In the genomic region with DNA sequence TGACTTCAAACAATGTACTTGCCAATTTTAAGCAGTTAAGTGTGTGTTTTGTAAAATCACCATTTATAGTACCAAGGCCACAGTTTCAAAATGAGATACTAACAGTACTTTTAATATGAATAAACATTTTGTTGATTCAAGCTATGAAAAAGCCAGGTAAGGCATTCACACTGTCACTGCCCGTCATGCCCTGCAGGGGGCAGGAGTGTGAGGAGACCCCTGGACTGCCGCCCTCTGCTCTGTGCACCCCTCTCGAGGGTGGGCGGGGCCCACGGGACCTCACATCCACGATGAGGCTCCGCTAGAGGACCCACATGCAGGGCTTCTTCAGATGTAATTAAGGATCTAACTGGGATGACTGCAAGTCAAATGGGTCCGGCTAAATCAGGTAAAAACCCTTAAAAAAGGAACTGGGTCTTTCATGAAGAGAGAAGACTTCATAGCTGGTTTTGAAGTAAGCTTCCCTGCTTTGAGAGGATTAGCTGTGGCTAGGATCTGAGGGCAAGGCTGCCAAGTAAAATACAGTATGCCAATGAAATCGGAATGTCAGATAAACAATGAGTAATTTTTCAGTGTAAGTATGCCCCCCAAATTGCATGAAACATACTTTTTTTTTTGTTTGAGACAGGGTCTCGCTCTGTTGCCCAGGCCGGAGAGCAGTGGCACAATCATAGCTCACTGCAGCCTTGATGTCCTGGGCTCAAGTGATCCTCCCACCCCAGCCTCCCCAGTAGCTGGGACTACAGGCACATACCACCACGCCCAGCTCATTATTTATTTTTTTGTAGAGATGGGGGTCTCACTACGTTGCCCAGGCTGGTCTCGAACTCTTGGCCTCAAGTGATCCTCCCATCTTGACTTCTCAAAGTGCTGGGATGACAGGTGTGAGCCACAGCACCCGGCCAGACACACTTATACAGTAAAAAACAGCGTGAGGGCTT, we compare ENCODE assay signal across 9 cellular contexts. TPM values are rescaled to one million over a fixed set of nuclear protein-coding genes. Genes with fewer than 3 reads are reported as not detected.
A peak's percentile ranks its signal among the peaks of the same experiment; 100 is the strongest.
DNase-seq lines count a peak whose midpoint lies in the region; ATAC-seq, FAIRE-seq and TF ChIP-seq lines count a peak whose summit lies in the region.
"Had no signal": no experiment of that assay in that cellular context is flagged by ENCODE, and none has a peak within 500 bp of the region (broad histone marks: within the 10 kb centered on the region; RNA-seq: fewer than 3 reads in every experiment).

No MANE protein-coding gene starts in this region.

- H3K27ac Mint-ChIP-seq in activated naive CD8-positive, alpha-beta T cell treated with anti-CD3 and anti-CD28 coated beads for 36 hours: peak overlapping the region; percentile 48

- 88% methylated on average over 16 of the region's 16 CpGs for WGBS in HepG2 (ENCODE audit: low lambda C conversion rate)

- in situ Hi-C loops in HepG2 (cut with HindIII; ENCODE audit: extremely low pct_ligation_motif_present, low pct_unique_long_range_greater_than_20kb): no loop called here

- no peak overlapping the region for H3K4me3 ChIP-seq in BJ (ENCODE audit: low read depth, low read length)
- no peak overlapping the region for H3K4me3 ChIP-seq in HCT116 (replicated peaks in 1 of 2; ENCODE audit: low read depth in 1 of 2, low read length in 2 of 2)
- H3K4me3 ChIP-seq in HepG2 (replicated peaks in 1 of 3; ENCODE audit: insufficient read depth in 1 of 3, low read depth in 2 of 3, low read length in 3 of 3): no peak overlapping the region

- no peaks in the 10 kb centered on the region for H3K9me3 Mint-ChIP-seq in activated naive CD8-positive, alpha-beta T cell treated with anti-CD3 and anti-CD28 coated beads for 36 hours

- CTCF ChIA-PET in BJ (lab: Yijun Ruan, JAX): interaction anchor here (0.6 to 2.5 kb wide), 8 partner anchors 9 to 54 kb away, joined by 3 to 18 read pairs (median 4); a partner anchor contains a TSS
- CTCF ChIA-PET in HCT116 (lab: Charles Lee): interaction anchor here (0.6 to 1.6 kb wide), 9 partner anchors 8 to 101 kb away, joined by 3 to 8 read pairs (median 3); a partner anchor contains a TSS
- CTCF ChIA-PET in HepG2 (lab: Yijun Ruan, JAX; ENCODE audit: low intra/inter-chr PET ratio, low total read pairs): interaction anchor here (1.3 to 2.0 kb wide), 3 partner anchors 11 to 101 kb away, joined by 6 to 13 read pairs (median 11); no protein-coding TSS in a partner anchor

- H2AFZ ChIP-seq in HCT116 (ENCODE audit: low read depth, low read length, poor library complexity, severe bottlenecking) (no peak overlapping the region), HepG2 (ENCODE audit: low read length) (no peak overlapping the region)

- no peaks in the 10 kb centered on the region for H3K9me2 ChIP-seq in HCT116 (ENCODE audit: insufficient read depth)

- H3K36me3 Mint-ChIP-seq in activated naive CD8-positive, alpha-beta T cell treated with anti-CD3 and anti-CD28 coated beads for 36 hours: peaks cover 47% of the 10 kb centered on the region

- no TSS peak for BruUV-seq in HCT116 (replicated peaks; lab: Mats Ljungman, UMichigan)
- BruUV-seq in HepG2 (replicated peaks; lab: Mats Ljungman, UMichigan): no TSS peak

- no peak overlapping the region for H3K27ac ChIP-seq in HCT116 (ENCODE audit: low read depth, low read length)
- no peak overlapping the region for H3K27ac ChIP-seq in HepG2 (ENCODE audit: extremely low read length, insufficient read depth, low read length)

- H3K4me3 Mint-ChIP-seq in activated naive CD8-positive, alpha-beta T cell treated with anti-CD3 and anti-CD28 coated beads for 36 hours: no peak overlapping the region

- H3K4me1 Mint-ChIP-seq in activated naive CD8-positive, alpha-beta T cell treated with anti-CD3 and anti-CD28 coated beads for 36 hours: peaks cover 25% of the 10 kb centered on the region

- H4K20me1 ChIP-seq in HCT116 (ENCODE audit: insufficient read depth) (peaks cover 16% of the 10 kb centered on the region; the same call in 1 of the 2 replicates), HepG2 (ENCODE audit: insufficient read depth, low read length) (peaks cover 45% of the 10 kb centered on the region)

- H3K9me3 ChIP-seq in HCT116 (ENCODE audit: control insufficient read depth in 1 of 2, insufficient read depth in 1 of 2, low read depth in 1 of 2, low read length in 2 of 2) (no peaks in the 10 kb centered on the region), HepG2 (ENCODE audit: low read length) (no peaks in the 10 kb centered on the region)

- no peak overlapping the region for H3K9ac ChIP-seq in HCT116 (ENCODE audit: low read length)
- H3K9ac ChIP-seq in HepG2 (ENCODE audit: insufficient read depth, low read depth, low read length): no peak overlapping the region

- no peaks in the 10 kb centered on the region for H3K27me3 Mint-ChIP-seq in activated naive CD8-positive, alpha-beta T cell treated with anti-CD3 and anti-CD28 coated beads for 36 hours

- POLR2A ChIA-PET in BJ (lab: Charles Lee): no interaction called here
- POLR2A ChIA-PET in HCT116 (lab: Charles Lee): no interaction called here
- POLR2A ChIA-PET in HepG2 (lab: Yijun Ruan, JAX): interaction anchor here (1.1 to 1.4 kb wide), 2 partner anchors 9 to 33 kb away, joined by 3 to 7 read pairs; no protein-coding TSS in a partner anchor

- no peak for TF ChIP-seq EP300 in HepG2 (IDR thresholded peaks at IDR 0.05; ENCODE audit: low read depth in 2 of 2, low read length in 2 of 2)
- TF ChIP-seq EP300 in HepG2 (CRISPR knock-in tag; IDR thresholded peaks at IDR 0.05; ENCODE audit: borderline replicate concordance): no peak

- TF ChIP-seq RAD21 in HCT116 (IDR thresholded peaks at IDR 0.05; ENCODE audit: low read depth) (peak; percentile 8; the same call in 1 of the 2 replicates), HepG2 (CRISPR knock-in tag; IDR thresholded peaks at IDR 0.05) (peak; percentile 79)

- DNase-seq in BJ (ENCODE audit: low read depth) (no peak), HCT116 (ENCODE audit: low read depth, low spot score) (no peak), HepG2 (ENCODE audit: low spot score) (peak; percentile 58), NCI-H128 (lab: John Stamatoyannopoulos, UW; ENCODE audit: unreplicated experiment) (no peak), NCI-H748 (lab: John Stamatoyannopoulos, UW; ENCODE audit: unreplicated experiment) (no peak), H4 (ENCODE audit: low spot score) (no peak)
- peak; percentile 57 for DNase-seq in activated naive CD8-positive, alpha-beta T cell treated with anti-CD3 and anti-CD28 coated beads for 36 hours
- DNase-seq: amygdala had no signal

- H3K79me2 ChIP-seq in HCT116 (ENCODE audit: insufficient read depth, low read length): peaks cover 77% of the 10 kb centered on the region
- H3K79me2 ChIP-seq in HepG2 (ENCODE audit: insufficient read depth, low read length): peaks cover 57% of the 10 kb centered on the region

- H3K36me3 ChIP-seq in BJ (ENCODE audit: control insufficient read depth, insufficient read depth, low read length) (peaks cover 49% of the 10 kb centered on the region), HCT116 (ENCODE audit: control insufficient read depth in 1 of 2, insufficient read depth in 2 of 2, low read length in 2 of 2) (peaks cover 75 to 88% of the 10 kb centered on the region in 2 experiments), HepG2 (replicated peaks in 1 of 2; ENCODE audit: control insufficient read depth in 1 of 2, insufficient read depth in 2 of 2, low read length in 2 of 2) (peaks cover 72 to 97% of the 10 kb centered on the region in 2 experiments)

- FAIRE-seq in HepG2 (lab: Jason Lieb, UNC): no peak

- H3K27me3 ChIP-seq in BJ (ENCODE audit: control insufficient read depth, insufficient read depth, low read length) (no peaks in the 10 kb centered on the region), HCT116 (ENCODE audit: insufficient read depth, low read length) (no peaks in the 10 kb centered on the region), HepG2 (ENCODE audit: control insufficient read depth in 1 of 2, insufficient read depth in 2 of 2, low read length in 2 of 2) (no peaks in the 10 kb centered on the region)

- ATAC-seq in HCT116 (peak; percentile 75), HepG2 (peak; percentile 75), HG02884 (IDR thresholded peaks at IDR 0.05; ENCODE audit: unreplicated experiment) (no peak)

- no peak for TF ChIP-seq POLR2A in HCT116 (IDR thresholded peaks at IDR 0.05; ENCODE audit: borderline replicate concordance, extremely low read depth, insufficient read depth, insufficient read length)
- TF ChIP-seq POLR2A in HepG2 (IDR thresholded peaks at IDR 0.05; ENCODE audit: insufficient read depth in 1 of 2, low read depth in 2 of 2, low read length in 2 of 2): no peak

- RAD21 ChIA-PET in HCT116 (lab: Charles Lee; ENCODE audit: low non-redundant PET in 1 of 2, low total read pairs in 2 of 2, uncharacterized antibody in 2 of 2, unreplicated experiment in 2 of 2): no interaction called here

- TF ChIP-seq CTCF in BJ (IDR thresholded peaks at IDR 0.05; ENCODE audit: insufficient read depth, low read depth, low read length): peak; percentile 55
- TF ChIP-seq CTCF in HCT116 (IDR thresholded peaks at IDR 0.05 in 2 of 3, conservative IDR thresholded peaks at IDR 0.05 in 1 of 3; ENCODE audit: borderline replicate concordance in 1 of 3, insufficient read depth in 1 of 3, low read depth in 2 of 3, low read length in 2 of 3): peak in 2 of 3 experiments; percentile 59 to 64; a peak in 4 of 6 replicates
- TF ChIP-seq CTCF in HepG2 (CRISPR knock-in tag; IDR thresholded peaks at IDR 0.05): peak; percentile 77

- no peaks in the 10 kb centered on the region for H3K4me1 ChIP-seq in HCT116 (ENCODE audit: control insufficient read depth in 1 of 2, insufficient read depth in 2 of 2, low read length in 2 of 2)
- peaks cover 1% of the 10 kb centered on the region for H3K4me1 ChIP-seq in HepG2 (ENCODE audit: insufficient read depth, low read length)

- intact Hi-C loops in HCT116 (cut with micrococcal nuclease): no loop called here
- intact Hi-C loops in HepG2 (cut with micrococcal nuclease; ENCODE audit: unreplicated experiment): no loop called here

- H3K4me2 ChIP-seq in HCT116 (ENCODE audit: low read length): no peak overlapping the region
- no peak overlapping the region for H3K4me2 ChIP-seq in HepG2 (ENCODE audit: low read depth, low read length)

RNA-seq across cellular contexts. Expression of a gene that starts 18.7 kb away (rescaled TPM):
- polyA plus RNA-seq in BJ (2011; rRNA removed) (18.0 and 19.8 TPM in 2 replicates), HepG2 (2011; rRNA removed) (72.6 and 75.0 TPM in 2 replicates)
- 17.4 and 19.3 TPM in 2 replicates for polyA minus RNA-seq in BJ (2011; rRNA and poly(A)+ RNA removed)
- total RNA-seq in HCT116 (2021; ENCODE audit: unreplicated experiment) (41.4 TPM), HepG2 (2016; rRNA removed; fragmentation: Illumina TruSeq; extraction: Trizol) (75.1 and 77.0 TPM in 2 replicates)
- 18.9 and 21.9 TPM in 2 replicates for polyA plus RNA-seq in HCT116 (2012)
- 10 to 100 TPM; 46.3 to 47.2 TPM for total RNA-seq in activated naive CD8-positive, alpha-beta T cell treated with anti-CD3 and anti-CD28 coated beads for 36 hours
- total RNA-seq in HepG2 (2016; cell fraction: cytosol; rRNA removed; fragmentation: Illumina TruSeq; extraction: Trizol; ENCODE audit: low read depth): 14.5 and 17.3 TPM in 2 replicates
- total RNA-seq in HepG2 (2016; cell fraction: insoluble cytoplasmic fraction; rRNA removed; fragmentation: Illumina TruSeq; extraction: Trizol): 71.7 and 75.6 TPM in 2 replicates
- 32.1 and 34.1 TPM in 2 replicates for total RNA-seq in HepG2 (2016; cell fraction: membrane; rRNA removed; fragmentation: Illumina TruSeq; extraction: Trizol)
- total RNA-seq in HepG2 (2016; cell fraction: nucleus; rRNA removed; fragmentation: Illumina TruSeq; extraction: Trizol): 86.6 and 98.5 TPM in 2 replicates
- polyA plus RNA-seq in HepG2 (2011; cell fraction: cytosol; rRNA removed): 53.2 and 57.1 TPM in 2 replicates
- 292 and 297 TPM in 2 replicates for polyA plus RNA-seq in HepG2 (2011; cell fraction: nucleus; rRNA removed)
- polyA plus RNA-seq in HepG2 (2012): 67.9 and 74.0 TPM in 2 replicates
- 3.0 TPM in 2 replicates for polyA plus RNA-seq in HepG2 (2016; cell fraction: cytosol; fragmentation: Illumina TruSeq; extraction: Trizol; ENCODE audit: low read depth)
- polyA plus RNA-seq in HepG2 (2016; cell fraction: insoluble cytoplasmic fraction; fragmentation: Illumina TruSeq; extraction: Trizol; ENCODE audit: low read depth): 61.5 and 65.9 TPM in 2 replicates
- 10.9 and 11.6 TPM in 2 replicates for polyA plus RNA-seq in HepG2 (2016; cell fraction: membrane; fragmentation: Illumina TruSeq; extraction: Trizol; ENCODE audit: low read depth)
- 130 and 135 TPM in 2 replicates for polyA plus RNA-seq in HepG2 (2016; cell fraction: nucleus; fragmentation: Illumina TruSeq; extraction: Trizol; ENCODE audit: insufficient read depth, low read depth)
- polyA minus RNA-seq in HepG2 (2011; rRNA and poly(A)+ RNA removed; ENCODE audit: low replicate concordance): 33.0 and 89.8 TPM in 2 replicates
- 30.7 and 35.0 TPM in 2 replicates for polyA minus RNA-seq in HepG2 (2011; cell fraction: cytosol; rRNA and poly(A)+ RNA removed)
- polyA minus RNA-seq in HepG2 (2011; cell fraction: nucleus; rRNA and poly(A)+ RNA removed): 139 and 144 TPM in 2 replicates
- total RNA-seq in H4 (2014; rRNA removed; shearing (Covaris generic)): 14.7 and 16.9 TPM in 2 replicates

RNA-seq across cellular contexts. Expression of a gene that starts 30.3 kb away (rescaled TPM):
- polyA plus RNA-seq in BJ (2011; rRNA removed) (23.1 and 23.4 TPM in 2 replicates), HepG2 (2011; rRNA removed) (39.0 and 39.6 TPM in 2 replicates)
- polyA minus RNA-seq in BJ (2011; rRNA and poly(A)+ RNA removed): 25.7 and 28.1 TPM in 2 replicates
- total RNA-seq in HCT116 (2021; ENCODE audit: unreplicated experiment) (35.6 TPM), HepG2 (2016; rRNA removed; fragmentation: Illumina TruSeq; extraction: Trizol) (59.8 and 74.4 TPM in 2 replicates)
- 22.1 and 24.1 TPM in 2 replicates for polyA plus RNA-seq in HCT116 (2012)
- total RNA-seq in activated naive CD8-positive, alpha-beta T cell treated with anti-CD3 and anti-CD28 coated beads for 36 hours: 10 to 100 TPM; 47.6 to 48.5 TPM
- 17.8 and 18.7 TPM in 2 replicates for total RNA-seq in HepG2 (2016; cell fraction: cytosol; rRNA removed; fragmentation: Illumina TruSeq; extraction: Trizol; ENCODE audit: low read depth)
- 60.3 and 68.0 TPM in 2 replicates for total RNA-seq in HepG2 (2016; cell fraction: insoluble cytoplasmic fraction; rRNA removed; fragmentation: Illumina TruSeq; extraction: Trizol)
- total RNA-seq in HepG2 (2016; cell fraction: membrane; rRNA removed; fragmentation: Illumina TruSeq; extraction: Trizol): 45.9 and 46.6 TPM in 2 replicates
- total RNA-seq in HepG2 (2016; cell fraction: nucleus; rRNA removed; fragmentation: Illumina TruSeq; extraction: Trizol): 35.6 and 42.8 TPM in 2 replicates
- polyA plus RNA-seq in HepG2 (2011; cell fraction: cytosol; rRNA removed): 39.6 and 40.7 TPM in 2 replicates
- 23.9 and 26.9 TPM in 2 replicates for polyA plus RNA-seq in HepG2 (2011; cell fraction: nucleus; rRNA removed)
- polyA plus RNA-seq in HepG2 (2012): 36.8 and 46.0 TPM in 2 replicates
- 14.5 and 16.6 TPM in 2 replicates for polyA plus RNA-seq in HepG2 (2016; cell fraction: cytosol; fragmentation: Illumina TruSeq; extraction: Trizol; ENCODE audit: low read depth)
- 66.0 and 70.4 TPM in 2 replicates for polyA plus RNA-seq in HepG2 (2016; cell fraction: insoluble cytoplasmic fraction; fragmentation: Illumina TruSeq; extraction: Trizol; ENCODE audit: low read depth)
- 31.6 and 32.0 TPM in 2 replicates for polyA plus RNA-seq in HepG2 (2016; cell fraction: membrane; fragmentation: Illumina TruSeq; extraction: Trizol; ENCODE audit: low read depth)
- polyA plus RNA-seq in HepG2 (2016; cell fraction: nucleus; fragmentation: Illumina TruSeq; extraction: Trizol; ENCODE audit: insufficient read depth, low read depth): 58.8 and 62.9 TPM in 2 replicates
- 30.6 and 61.9 TPM in 2 replicates for polyA minus RNA-seq in HepG2 (2011; rRNA and poly(A)+ RNA removed; ENCODE audit: low replicate concordance)
- 28.5 and 31.3 TPM in 2 replicates for polyA minus RNA-seq in HepG2 (2011; cell fraction: cytosol; rRNA and poly(A)+ RNA removed)
- 27.2 and 34.4 TPM in 2 replicates for polyA minus RNA-seq in HepG2 (2011; cell fraction: nucleus; rRNA and poly(A)+ RNA removed)
- total RNA-seq in H4 (2014; rRNA removed; shearing (Covaris generic)): 19.6 and 23.7 TPM in 2 replicates

RNA-seq across cellular contexts. Expression of a gene that starts 44.9 kb away (rescaled TPM):
- polyA plus RNA-seq in BJ (2011; rRNA removed) (14.4 and 30.8 TPM in 2 replicates), HepG2 (2011; rRNA removed) (191 and 280 TPM in 2 replicates)
- 8.0 and 13.9 TPM in 2 replicates for polyA minus RNA-seq in BJ (2011; rRNA and poly(A)+ RNA removed)
- total RNA-seq in HCT116 (2021; ENCODE audit: unreplicated experiment) (37.6 TPM), HepG2 (2016; rRNA removed; fragmentation: Illumina TruSeq; extraction: Trizol) (33.6 and 110 TPM in 2 replicates)
- 24.4 and 24.9 TPM in 2 replicates for polyA plus RNA-seq in HCT116 (2012)
- total RNA-seq in activated naive CD8-positive, alpha-beta T cell treated with anti-CD3 and anti-CD28 coated beads for 36 hours: 10 to 100 TPM; 49.7 to 52.1 TPM
- total RNA-seq in HepG2 (2016; cell fraction: cytosol; rRNA removed; fragmentation: Illumina TruSeq; extraction: Trizol; ENCODE audit: low read depth): 27.1 and 27.6 TPM in 2 replicates
- 25.3 and 116 TPM in 2 replicates for total RNA-seq in HepG2 (2016; cell fraction: insoluble cytoplasmic fraction; rRNA removed; fragmentation: Illumina TruSeq; extraction: Trizol)
- total RNA-seq in HepG2 (2016; cell fraction: membrane; rRNA removed; fragmentation: Illumina TruSeq; extraction: Trizol): 36.6 and 38.0 TPM in 2 replicates
- total RNA-seq in HepG2 (2016; cell fraction: nucleus; rRNA removed; fragmentation: Illumina TruSeq; extraction: Trizol): 145 and 168 TPM in 2 replicates
- 57.2 and 94.5 TPM in 2 replicates for polyA plus RNA-seq in HepG2 (2011; cell fraction: cytosol; rRNA removed)
- polyA plus RNA-seq in HepG2 (2011; cell fraction: nucleus; rRNA removed): 3,698 and 4,960 TPM in 2 replicates
- 173 and 220 TPM in 2 replicates for polyA plus RNA-seq in HepG2 (2012)
- 16.5 and 18.1 TPM in 2 replicates for polyA plus RNA-seq in HepG2 (2016; cell fraction: cytosol; fragmentation: Illumina TruSeq; extraction: Trizol; ENCODE audit: low read depth)
- 36.5 and 42.6 TPM in 2 replicates for polyA plus RNA-seq in HepG2 (2016; cell fraction: insoluble cytoplasmic fraction; fragmentation: Illumina TruSeq; extraction: Trizol; ENCODE audit: low read depth)
- polyA plus RNA-seq in HepG2 (2016; cell fraction: membrane; fragmentation: Illumina TruSeq; extraction: Trizol; ENCODE audit: low read depth): 30.7 and 32.6 TPM in 2 replicates
- 553 and 603 TPM in 2 replicates for polyA plus RNA-seq in HepG2 (2016; cell fraction: nucleus; fragmentation: Illumina TruSeq; extraction: Trizol; ENCODE audit: insufficient read depth, low read depth)
- 0.07 and 195 TPM in 2 replicates for polyA minus RNA-seq in HepG2 (2011; rRNA and poly(A)+ RNA removed; ENCODE audit: low replicate concordance)
- 33.4 and 43.3 TPM in 2 replicates for polyA minus RNA-seq in HepG2 (2011; cell fraction: cytosol; rRNA and poly(A)+ RNA removed)
- polyA minus RNA-seq in HepG2 (2011; cell fraction: nucleus; rRNA and poly(A)+ RNA removed): 176 and 196 TPM in 2 replicates
- total RNA-seq in H4 (2014; rRNA removed; shearing (Covaris generic)): not detected in 2 replicates

RNA-seq across cellular contexts. Expression of a gene that starts 46.0 kb away (rescaled TPM):
- 8.5 and 12.2 TPM in 2 replicates for polyA plus RNA-seq in BJ (2011; rRNA removed)
- 3.6 and 4.3 TPM in 2 replicates for polyA minus RNA-seq in BJ (2011; rRNA and poly(A)+ RNA removed)
- 20.4 TPM for total RNA-seq in HCT116 (2021; ENCODE audit: unreplicated experiment)
- 8.9 and 10.9 TPM in 2 replicates for polyA plus RNA-seq in HCT116 (2012)
- 1 to 10 TPM; 5.4 to 5.8 TPM for total RNA-seq in activated naive CD8-positive, alpha-beta T cell treated with anti-CD3 and anti-CD28 coated beads for 36 hours
- 20.0 and 21.1 TPM in 2 replicates for total RNA-seq in HepG2 (2016; rRNA removed; fragmentation: Illumina TruSeq; extraction: Trizol)
- 13.3 and 17.7 TPM in 2 replicates for total RNA-seq in HepG2 (2016; cell fraction: cytosol; rRNA removed; fragmentation: Illumina TruSeq; extraction: Trizol; ENCODE audit: low read depth)
- 20.4 and 21.0 TPM in 2 replicates for total RNA-seq in HepG2 (2016; cell fraction: insoluble cytoplasmic fraction; rRNA removed; fragmentation: Illumina TruSeq; extraction: Trizol)
- 28.7 and 36.7 TPM in 2 replicates for total RNA-seq in HepG2 (2016; cell fraction: membrane; rRNA removed; fragmentation: Illumina TruSeq; extraction: Trizol)
- 11.4 and 12.6 TPM in 2 replicates for total RNA-seq in HepG2 (2016; cell fraction: nucleus; rRNA removed; fragmentation: Illumina TruSeq; extraction: Trizol)
- 14.2 and 14.8 TPM in 2 replicates for polyA plus RNA-seq in HepG2 (2011; rRNA removed)
- 9.0 and 11.8 TPM in 2 replicates for polyA plus RNA-seq in HepG2 (2011; cell fraction: cytosol; rRNA removed)
- 6.4 and 8.0 TPM in 2 replicates for polyA plus RNA-seq in HepG2 (2011; cell fraction: nucleus; rRNA removed)
- polyA plus RNA-seq in HepG2 (2012): 12.4 and 13.3 TPM in 2 replicates
- 13.1 and 14.7 TPM in 2 replicates for polyA plus RNA-seq in HepG2 (2016; cell fraction: cytosol; fragmentation: Illumina TruSeq; extraction: Trizol; ENCODE audit: low read depth)
- 19.5 and 20.9 TPM in 2 replicates for polyA plus RNA-seq in HepG2 (2016; cell fraction: insoluble cytoplasmic fraction; fragmentation: Illumina TruSeq; extraction: Trizol; ENCODE audit: low read depth)
- 25.6 and 29.7 TPM in 2 replicates for polyA plus RNA-seq in HepG2 (2016; cell fraction: membrane; fragmentation: Illumina TruSeq; extraction: Trizol; ENCODE audit: low read depth)
- polyA plus RNA-seq in HepG2 (2016; cell fraction: nucleus; fragmentation: Illumina TruSeq; extraction: Trizol; ENCODE audit: insufficient read depth, low read depth): 21.4 and 23.1 TPM in 2 replicates
- polyA minus RNA-seq in HepG2 (2011; rRNA and poly(A)+ RNA removed; ENCODE audit: low replicate concordance): 4.7 and 6.4 TPM in 2 replicates
- polyA minus RNA-seq in HepG2 (2011; cell fraction: cytosol; rRNA and poly(A)+ RNA removed): 9.9 and 10.2 TPM in 2 replicates
- 5.2 and 6.1 TPM in 2 replicates for polyA minus RNA-seq in HepG2 (2011; cell fraction: nucleus; rRNA and poly(A)+ RNA removed)
- 10.3 and 11.7 TPM in 2 replicates for total RNA-seq in H4 (2014; rRNA removed; shearing (Covaris generic))

Comparison
In these comparisons a context has a peak if more than half of its experiments do, and no peak if none do; other contexts are left out.
1. DNase-seq: peak in activated naive CD8-positive, alpha-beta T cell treated with anti-CD3 and anti-CD28 coated beads for 36 hours (single experiment) and HepG2 (single experiment); none in BJ (single experiment), HCT116 (single experiment), NCI-H128 (single experiment), NCI-H748 (single experiment) and H4 (single experiment).
2. RNA of a gene that starts 44.9 kb away (total RNA-seq): 25.3 to 168 TPM in HepG2, 49.7 to 52.1 TPM in activated naive CD8-positive, alpha-beta T cell treated with anti-CD3 and anti-CD28 coated beads for 36 hours and 37.6 TPM in HCT116 (single experiment); not detected in H4; every median in the first group is over 10 times any median in the second.
3. Peak in every context shown above with its lines, with median percentiles within 50 percentile points of each other: CTCF ChIP-seq.